24 cellular contexts compared by ENCODE assay signal in the genomic region with DNA sequence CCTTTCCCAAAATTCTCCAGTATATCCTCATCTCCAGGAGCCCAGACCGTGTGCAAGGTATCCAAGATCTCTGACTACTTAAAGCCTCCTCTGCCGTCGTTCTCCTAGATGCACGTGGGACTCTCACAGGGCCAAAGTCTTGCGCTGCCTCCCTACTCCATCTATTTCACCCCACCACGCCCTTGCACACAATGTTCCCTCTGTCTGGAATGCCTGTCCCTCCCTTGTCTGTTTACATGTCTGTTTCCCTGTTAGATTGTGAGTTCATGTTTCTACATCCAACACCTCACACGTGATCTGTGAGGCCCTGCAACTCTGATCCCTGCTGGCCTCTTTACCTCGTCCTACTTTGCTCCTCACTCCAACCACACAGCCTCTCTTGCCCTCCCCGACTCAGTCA. TPM values are rescaled to one million over a fixed set of nuclear protein-coding genes. Genes with fewer than 3 reads are reported as not detected.
DNase-seq lines count a peak whose midpoint lies in the region; ATAC-seq and TF ChIP-seq lines count a peak whose summit lies in the region.
"Had no signal": no experiment of that assay in that cellular context is flagged by ENCODE, and none has a peak within 500 bp of the region (broad histone marks: within the 10 kb centered on the region; RNA-seq: fewer than 3 reads in every experiment).

No MANE protein-coding gene starts in this region.

- H3K36me3 Mint-ChIP-seq in Caco-2 (ENCODE audit: insufficient read depth, unreplicated experiment), result peaks cover 10% of the 10 kb centered on the region
- H3K36me3 Mint-ChIP-seq: immature natural killer cell, T-cell had no signal

- no peaks in the 10 kb centered on the region for H3K9me2 ChIP-seq in hepatocyte (replicated peaks; ENCODE audit: insufficient read depth)

- H2AFZ ChIP-seq in hepatocyte, result no peak overlapping the region
- H2AFZ ChIP-seq in osteoblast (ENCODE audit: low read length), result peak overlapping the region; percentile 11

- H3K36me3 ChIP-seq in Caco-2 (ENCODE audit: control insufficient read depth, insufficient read depth, low read length) (no peaks in the 10 kb centered on the region; the same call in 1 of the 2 replicates), hepatocyte (replicated peaks; ENCODE audit: insufficient read depth, low read depth) (no peaks in the 10 kb centered on the region), osteoblast (ENCODE audit: insufficient read depth, low read length) (no peaks in the 10 kb centered on the region)
- H3K36me3 ChIP-seq: BLaER1 treated with 17β-estradiol and CSF1 and Interleukin-3, amounts not matched to agents 10 nM and 100 nM had no signal

- no TSS peak for BruUV-seq in Caco-2 (replicated peaks; lab: Mats Ljungman, UMichigan)

- POLR2A ChIA-PET in Caco-2 (lab: Charles Lee), result interaction anchor here (1.0 kb wide), 1 partner anchor 9 kb away, joined by 6 read pairs; no protein-coding TSS in a partner anchor

- no peak for TF ChIP-seq CTCF in Caco-2 (IDR thresholded peaks at IDR 0.05; ENCODE audit: insufficient read depth in 1 of 2, low read depth in 1 of 2, low read length in 1 of 2, severe bottlenecking in 1 of 2, unreplicated experiment in 1 of 2)
- TF ChIP-seq CTCF in hepatocyte (IDR thresholded peaks at IDR 0.05; ENCODE audit: poor library complexity), result no peak
- TF ChIP-seq CTCF in osteoblast (IDR thresholded peaks at IDR 0.05; ENCODE audit: extremely low read depth, low read depth, low read length), result no peak

- WGBS in hepatocyte (ENCODE audit: low lambda C conversion rate, missing lambda C conversion rate), result 64% methylated on average over 9 of the region's 9 CpGs

- H3K4me3 ChIP-seq in Caco-2 (ENCODE audit: low read depth, low read length) (no peak overlapping the region), hepatocyte (no peak overlapping the region), osteoblast (ENCODE audit: insufficient read depth, low read length) (no peak overlapping the region)
- H3K4me3 ChIP-seq: BLaER1 treated with 17β-estradiol and CSF1 and Interleukin-3, amounts not matched to agents 10 nM and 100 nM had no signal

- peak overlapping the region; percentile 45 for H3K4me2 ChIP-seq in hepatocyte
- H3K4me2 ChIP-seq in osteoblast (ENCODE audit: insufficient read depth, low read length), result no peak overlapping the region
- H3K4me2 ChIP-seq: BLaER1 treated with 17β-estradiol and CSF1 and Interleukin-3, amounts not matched to agents 10 nM and 100 nM had no signal

- H3K4me1 ChIP-seq in Caco-2, result peaks cover 56% of the 10 kb centered on the region
- peaks cover 30% of the 10 kb centered on the region for H3K4me1 ChIP-seq in hepatocyte (ENCODE audit: insufficient read depth)
- H3K4me1 ChIP-seq in osteoblast (ENCODE audit: insufficient read depth, low read length), result peaks cover 19% of the 10 kb centered on the region

- DNase-seq in Caco-2 (peak; percentile 66 to 84), SW480 (ENCODE audit: low spot score) (peak; percentile 33), hepatocyte (ENCODE audit: low spot score) (peak; percentile 64), osteoblast (ENCODE audit: insufficient read length, low spot score, missing footprints) (no peak), kidney glomerular epithelial cell (lab: John Stamatoyannopoulos, UW) (no peak)
- DNase-seq in stimulated activated CD4-positive, alpha-beta T cell treated with anti-CD3 and anti-CD28 coated beads, Interleukin-4, amount 100 ng/mL, for 1 hour, result no peak
- DNase-seq: activated CD8-positive, alpha-beta T cell treated with anti-CD3 and anti-CD28 coated beads, Interleukin-2, amount 10 ng/mL, durations not matched to agents 7 days and 5 days; activated naive CD4-positive, alpha-beta T cell treated with Interleukin-2 at 50 U/mL for 16 hours; amygdala; caudate nucleus; immature natural killer cell; KG1; left ventricle myocardium superior; NCI-H2029; NCI-H226; occipital lobe; OCI-M1; SIG-M5; T-cell had no signal

- peak overlapping the region; percentile 0 for H3K4me3 Mint-ChIP-seq in Caco-2 (ENCODE audit: unreplicated experiment)
- H3K4me3 Mint-ChIP-seq: activated CD8-positive, alpha-beta T cell treated with anti-CD3 and anti-CD28 coated beads, Interleukin-2, amount 10 ng/mL, durations not matched to agents 7 days and 5 days; immature natural killer cell; T-cell had no signal

- H3K9me3 ChIP-seq in Caco-2 (no peaks in the 10 kb centered on the region), hepatocyte (ENCODE audit: low read depth) (no peaks in the 10 kb centered on the region), osteoblast (ENCODE audit: low read depth, low read length) (no peaks in the 10 kb centered on the region)
- H3K9me3 ChIP-seq: BLaER1 treated with 17β-estradiol and CSF1 and Interleukin-3, amounts not matched to agents 10 nM and 100 nM had no signal

- H3K27ac ChIP-seq in hepatocyte (peak overlapping the region; percentile 75), osteoblast (ENCODE audit: low read depth, low read length) (no peak overlapping the region)
- H3K27ac ChIP-seq: BLaER1 treated with 17β-estradiol and CSF1 and Interleukin-3, amounts not matched to agents 10 nM and 100 nM had no signal

- H3K9me3 Mint-ChIP-seq in Caco-2 (ENCODE audit: unreplicated experiment), result no peaks in the 10 kb centered on the region
- H3K9me3 Mint-ChIP-seq: immature natural killer cell, T-cell had no signal

- no peak for ATAC-seq in GM21619 (IDR thresholded peaks at IDR 0.05; ENCODE audit: unreplicated experiment)
- ATAC-seq in GM21528 (IDR thresholded peaks at IDR 0.05; ENCODE audit: low FRiP score, unreplicated experiment), result no peak
- ATAC-seq: activated CD4-positive, CD25-positive, alpha-beta regulatory T cell treated with anti-CD3 and anti-CD28 coated beads, Interleukin-2, amount 50 U/mL, for 24 hours; activated CD8-positive, alpha-beta T cell treated with anti-CD3 and anti-CD28 coated beads, Interleukin-2, amount 10 ng/mL, durations not matched to agents 7 days and 5 days; HCT116; left ventricle myocardium superior; T-cell had no signal

- H3K4me1 Mint-ChIP-seq in Caco-2 (ENCODE audit: low read depth, unreplicated experiment), result peaks cover 32% of the 10 kb centered on the region

- intact Hi-C loops in Caco-2 (cut with micrococcal nuclease; ENCODE audit: unreplicated experiment), result loop anchor here (1.0 kb wide), 1 partner anchor 9 kb away; no protein-coding TSS in a partner anchor

- H3K27me3 ChIP-seq in Caco-2 (replicated peaks; ENCODE audit: control insufficient read depth, insufficient read depth, low read length) (no peaks in the 10 kb centered on the region), hepatocyte (no peaks in the 10 kb centered on the region), osteoblast (ENCODE audit: insufficient read depth, low read length) (no peaks in the 10 kb centered on the region)
- H3K27me3 ChIP-seq: BLaER1 treated with 17β-estradiol and CSF1 and Interleukin-3, amounts not matched to agents 10 nM and 100 nM had no signal

- CTCF ChIA-PET in Caco-2 (lab: Charles Lee), result interaction anchor here (0.5 to 1.0 kb wide), 2 partner anchors 9 to 20 kb away, joined by 4 to 5 read pairs; no protein-coding TSS in a partner anchor

- H3K27ac Mint-ChIP-seq in Caco-2 (ENCODE audit: unreplicated experiment), result peak overlapping the region; percentile 42
- H3K27ac Mint-ChIP-seq: activated CD8-positive, alpha-beta T cell treated with anti-CD3 and anti-CD28 coated beads, Interleukin-2, amount 10 ng/mL, durations not matched to agents 7 days and 5 days; immature natural killer cell; T-cell had no signal

- H3K79me2 ChIP-seq in hepatocyte (no peaks in the 10 kb centered on the region), osteoblast (ENCODE audit: insufficient read depth, low read length) (no peaks in the 10 kb centered on the region)

- H3K27me3 Mint-ChIP-seq in Caco-2 (ENCODE audit: insufficient read depth, unreplicated experiment), result no peaks in the 10 kb centered on the region

- H4K20me1 ChIP-seq in hepatocyte (ENCODE audit: insufficient read depth, poor library complexity, severe bottlenecking) (no peaks in the 10 kb centered on the region), osteoblast (ENCODE audit: insufficient read depth, low read length) (no peaks in the 10 kb centered on the region)
- H4K20me1 ChIP-seq: BLaER1 treated with 17β-estradiol and CSF1 and Interleukin-3, amounts not matched to agents 10 nM and 100 nM had no signal

RNA-seq across cellular contexts. Expression of a gene that starts 4.9 kb away (rescaled TPM):
- total RNA-seq in Caco-2 (2022) (36.4 and 39.5 TPM in 2 replicates), hepatocyte (19.9 and 22.9 TPM in 2 replicates), osteoblast (15.9 and 23.9 TPM in 2 replicates)
- polyA plus RNA-seq in hepatocyte, result 31.3 and 35.5 TPM in 2 replicates

RNA-seq across cellular contexts. Expression of a gene that starts 49.2 kb away (rescaled TPM):
- 53.4 and 55.5 TPM in 2 replicates for total RNA-seq in Caco-2 (2022)
- total RNA-seq in hepatocyte, result 30.0 and 41.3 TPM in 2 replicates
- polyA plus RNA-seq in hepatocyte, result 42.1 and 47.0 TPM in 2 replicates
- 30.6 and 33.3 TPM in 2 replicates for total RNA-seq in osteoblast

Comparison
In these comparisons a context has a peak if more than half of its experiments do, and no peak if none do; other contexts are left out.
1. DNase-seq: peak in Caco-2 (2 of 2), SW480 (single experiment) and hepatocyte (single experiment); none in osteoblast (single experiment), kidney glomerular epithelial cell (single experiment) and stimulated activated CD4-positive, alpha-beta T cell treated with anti-CD3 and anti-CD28 coated beads, Interleukin-4, amount 100 ng/mL, for 1 hour (single experiment).